ENCODE assay signal across 8 cellular contexts in the genomic region with DNA sequence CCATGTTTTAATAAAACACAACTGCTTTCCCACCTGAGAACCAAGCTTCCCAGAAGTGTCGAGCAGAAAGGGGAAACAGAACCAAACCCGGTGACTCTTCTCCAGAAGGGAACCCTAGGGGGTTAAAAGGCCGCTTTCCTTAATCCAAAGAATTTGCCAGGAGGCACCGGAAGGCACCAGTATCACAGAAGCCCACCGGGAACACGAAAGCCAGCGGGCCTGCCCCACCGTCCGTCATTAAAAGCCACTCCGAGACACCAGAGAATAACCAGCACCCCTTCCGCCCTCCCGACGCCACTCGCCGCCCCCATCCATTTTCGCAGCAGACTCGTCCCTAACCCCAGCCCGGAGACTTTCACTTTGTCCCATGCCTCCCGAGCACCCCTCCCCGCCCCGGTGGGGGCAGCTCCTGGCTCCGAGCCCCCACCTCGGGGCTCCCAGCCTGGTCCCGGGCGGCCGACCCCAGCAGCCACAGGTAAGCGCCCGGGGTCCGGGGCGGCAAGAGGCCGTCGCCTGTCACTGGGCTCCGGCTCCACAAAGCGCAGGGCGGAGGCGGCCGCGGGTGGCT.
A peak's percentile ranks its signal among the peaks of the same experiment; 100 is the strongest.
DNase-seq lines count a peak whose midpoint lies in the region; ATAC-seq and TF ChIP-seq lines count a peak whose summit lies in the region.

No MANE protein-coding gene starts in this region.

- DNase-seq in RWPE1 (ENCODE audit: low spot score) (peak; percentile 42), islet precursor cell (peak; percentile 64), COR-L47 (lab: John Stamatoyannopoulos, UW) (no peak), kidney glomerular epithelial cell (lab: John Stamatoyannopoulos, UW) (no peak)
- DNase-seq in stimulated activated CD4-positive, alpha-beta T cell treated with anti-CD3 and anti-CD28 coated beads, Interleukin-4, amount 100 ng/mL, for 24 hours: peak; percentile 47

- POLR2A ChIA-PET in RWPE1 (lab: Yijun Ruan, JAX; ENCODE audit: low non-redundant PET): no interaction called here

- ATAC-seq in GM21360 (IDR thresholded peaks at IDR 0.05; ENCODE audit: unreplicated experiment): no peak

- TF ChIP-seq CTCF in RWPE1 (conservative IDR thresholded peaks at IDR 0.05; ENCODE audit: low read depth): no peak

- CTCF ChIA-PET in RWPE1 (lab: Yijun Ruan, JAX): interaction anchor here (0.6 to 0.7 kb wide), 3 partner anchors 21 to 582 kb away, joined by 3 to 4 read pairs (median 3); no protein-coding TSS in a partner anchor

- TF ChIP-seq POLR2A in GM19099 (IDR thresholded peaks at IDR 0.05; ENCODE audit: extremely low read depth, insufficient read length, low read depth): peak; percentile 22

- H3K27ac ChIP-seq in RWPE1: peak overlapping the region; percentile 87
- H3K27ac ChIP-seq in angular gyrus (ENCODE audit: low read depth, low read length): peak overlapping the region; percentile 93

Comparison
In these comparisons a context has a peak if more than half of its experiments do, and no peak if none do; other contexts are left out.
1. DNase-seq: peak in RWPE1 (single experiment), islet precursor cell (single experiment) and stimulated activated CD4-positive, alpha-beta T cell treated with anti-CD3 and anti-CD28 coated beads, Interleukin-4, amount 100 ng/mL, for 24 hours (single experiment); none in COR-L47 (single experiment) and kidney glomerular epithelial cell (single experiment).